ENCODE assay signal across 8 cellular contexts in the genomic region with DNA sequence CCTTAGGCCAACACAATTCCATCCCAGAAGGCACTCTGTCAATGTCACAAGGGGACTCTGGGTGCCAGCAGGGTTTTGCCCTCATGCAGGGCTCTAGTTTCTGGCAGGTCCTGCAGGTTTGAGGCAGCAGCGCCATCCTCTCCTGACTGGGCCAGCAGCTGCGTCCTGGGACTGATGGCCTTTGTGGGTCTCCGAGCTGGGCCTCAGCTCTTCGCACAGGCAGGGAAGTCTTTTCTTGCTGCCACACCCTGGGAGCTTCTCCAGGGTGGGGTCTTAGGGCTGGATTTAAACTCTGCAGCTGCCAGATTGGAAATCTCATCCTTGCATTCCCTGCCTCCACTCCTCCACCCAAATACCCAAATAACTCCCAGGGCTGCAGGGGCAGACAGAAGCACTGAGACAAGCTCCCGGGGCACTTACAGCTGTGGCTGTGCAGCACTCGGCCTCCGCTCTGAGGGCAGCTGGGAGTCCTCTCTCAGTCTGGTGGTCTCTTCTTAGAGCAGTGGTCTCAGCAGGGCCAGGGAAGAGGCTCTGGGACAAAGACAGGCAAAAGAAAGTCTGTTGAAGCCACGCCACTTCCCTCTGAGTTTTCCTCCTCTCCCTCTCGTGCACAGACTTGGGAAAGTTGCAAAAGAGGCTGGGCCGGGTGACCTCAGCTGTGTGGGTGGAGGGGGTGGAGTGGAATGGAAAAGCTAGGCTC. TPM values are rescaled to one million over a fixed set of nuclear protein-coding genes. Genes with fewer than 3 reads are reported as not detected.
DNase-seq lines count a peak whose midpoint lies in the region; ATAC-seq, FAIRE-seq and TF ChIP-seq lines count a peak whose summit lies in the region.

TSS of gene RAB7B (minus strand) at position 563 of the 700 bp plus-strand sequence. CDS start 9,260 bp downstream, outside the sequence.

- peak within 1 kb of the TSS in 1 of 2 experiments; percentile 86 for H3K14ac ChIP-seq in mesenchymal stem cell (ENCODE audit: low read length in 2 of 2)

- no peak within 1 kb of the TSS for H2BK5ac ChIP-seq in mesenchymal stem cell (ENCODE audit: low read depth, low read length, poor library complexity, severe bottlenecking)

- peak within 1 kb of the TSS; percentile 90 for H4K91ac ChIP-seq in mesenchymal stem cell (ENCODE audit: low read length)

- H2AFZ ChIP-seq in mesenchymal stem cell (ENCODE audit: low read depth, low read length): peak within 1 kb of the TSS; percentile 87

- FAIRE-seq in urothelium cell line (lab: Jason Lieb, UNC): no peak

- no peaks in the 10 kb centered on the region for H3K36me3 Mint-ChIP-seq in activated CD4-positive, alpha-beta T cell treated with anti-CD3 and anti-CD28 coated beads, Interleukin-2, amount 10 ng/mL, durations not matched to agents 24 days and 14 days (ENCODE audit: low read depth)

- H3K27me3 ChIP-seq in dorsolateral prefrontal cortex (no peaks in the 10 kb centered on the region), mesenchymal stem cell (ENCODE audit: control insufficient read depth in 1 of 2, insufficient read depth in 1 of 2, low read length in 2 of 2) (no peaks in the 10 kb centered on the region)

- 72% methylated on average over 9 of the region's 10 CpGs for WGBS in mesenchymal stem cell

- H3K4me3 Mint-ChIP-seq in activated CD4-positive, alpha-beta T cell treated with anti-CD3 and anti-CD28 coated beads, Interleukin-2, amount 10 ng/mL, durations not matched to agents 24 days and 14 days: no peak within 1 kb of the TSS

- peak within 1 kb of the TSS; percentile 14 for H2AK5ac ChIP-seq in mesenchymal stem cell (ENCODE audit: low read length, severe bottlenecking)

- peak within 1 kb of the TSS in 49 of 59 donors; percentile 1 to 85 (median 61) for H3K27ac ChIP-seq in dorsolateral prefrontal cortex
- H3K27ac ChIP-seq in mesenchymal stem cell (ENCODE audit: low read length, poor library complexity, severe bottlenecking): peak within 1 kb of the TSS; percentile 19

- H3K9ac ChIP-seq in mesenchymal stem cell (ENCODE audit: low read length): peak within 1 kb of the TSS; percentile 87

- peak within 1 kb of the TSS; percentile 86 to 89 for H3K18ac ChIP-seq in mesenchymal stem cell (ENCODE audit: low read depth in 1 of 2, low read length in 2 of 2)

- H3K4ac ChIP-seq in mesenchymal stem cell (ENCODE audit: low read depth in 1 of 2, low read length in 2 of 2): peak within 1 kb of the TSS; percentile 82 to 83

- peaks cover 24% of the 10 kb centered on the region for H3K4me1 ChIP-seq in mesenchymal stem cell (ENCODE audit: control insufficient read depth, insufficient read depth, low read depth, low read length)

- intact Hi-C loops in activated CD4-positive, alpha-beta T cell treated with anti-CD3 and anti-CD28 coated beads, Interleukin-2, amount 10 ng/mL, durations not matched to agents 24 days and 14 days (cut with micrococcal nuclease): loop anchor here (5.0 kb wide), 1 partner anchor 474 kb away; no protein-coding TSS in a partner anchor
- intact Hi-C loops in dorsolateral prefrontal cortex (cut with DNase I): no loop called here

- H2BK12ac ChIP-seq in mesenchymal stem cell (ENCODE audit: low read length in 2 of 2): peak within 1 kb of the TSS; percentile 72 to 91

- no peak within 1 kb of the TSS for H2BK15ac ChIP-seq in mesenchymal stem cell (ENCODE audit: low read depth, poor library complexity, severe bottlenecking)

- peaks cover 0 to 3% of the 10 kb centered on the region in 2 experiments for H3K36me3 ChIP-seq in mesenchymal stem cell (ENCODE audit: control insufficient read depth in 1 of 2, insufficient read depth in 2 of 2, low read depth in 1 of 2, low read length in 2 of 2)

- H3K9me3 Mint-ChIP-seq in activated CD4-positive, alpha-beta T cell treated with anti-CD3 and anti-CD28 coated beads, Interleukin-2, amount 10 ng/mL, durations not matched to agents 24 days and 14 days: no peaks in the 10 kb centered on the region

- peaks cover 25% of the 10 kb centered on the region for H3K4me1 Mint-ChIP-seq in activated CD4-positive, alpha-beta T cell treated with anti-CD3 and anti-CD28 coated beads, Interleukin-2, amount 10 ng/mL, durations not matched to agents 24 days and 14 days

- peak within 1 kb of the TSS; percentile 26 for H3K4me2 ChIP-seq in mesenchymal stem cell (ENCODE audit: low read length, poor library complexity, severe bottlenecking)

- H4K8ac ChIP-seq in mesenchymal stem cell (ENCODE audit: low read length): peak within 1 kb of the TSS; percentile 84

- H3K27me3 Mint-ChIP-seq in activated CD4-positive, alpha-beta T cell treated with anti-CD3 and anti-CD28 coated beads, Interleukin-2, amount 10 ng/mL, durations not matched to agents 24 days and 14 days: peaks cover 13% of the 10 kb centered on the region

- H2BK120ac ChIP-seq in mesenchymal stem cell (ENCODE audit: low read depth, low read length): peak within 1 kb of the TSS; percentile 77

- no peak for ATAC-seq in HG03097 (IDR thresholded peaks at IDR 0.05; ENCODE audit: low FRiP score, unreplicated experiment)
- no peak for ATAC-seq in HG03432 (IDR thresholded peaks at IDR 0.05; ENCODE audit: unreplicated experiment)

- H3K4me3 ChIP-seq in dorsolateral prefrontal cortex: peak within 1 kb of the TSS in 22 of 59 donors; percentile 3 to 42 (median 22)
- peak within 1 kb of the TSS; percentile 16 to 78 for H3K4me3 ChIP-seq in mesenchymal stem cell (ENCODE audit: insufficient read depth in 1 of 2, low read depth in 1 of 2, low read length in 2 of 2)

- no peaks in the 10 kb centered on the region for H3K9me3 ChIP-seq in mesenchymal stem cell (ENCODE audit: control insufficient read depth, low read length)

- no peaks in the 10 kb centered on the region for H3K79me1 ChIP-seq in mesenchymal stem cell (replicated peaks; ENCODE audit: low read length, poor library complexity, severe bottlenecking)

- peak within 1 kb of the TSS in 1 of 2 experiments; percentile 43 for H3K23ac ChIP-seq in mesenchymal stem cell (ENCODE audit: low read length in 2 of 2)

- H3K27ac Mint-ChIP-seq in activated CD4-positive, alpha-beta T cell treated with anti-CD3 and anti-CD28 coated beads, Interleukin-2, amount 10 ng/mL, durations not matched to agents 24 days and 14 days: peak within 1 kb of the TSS; percentile 1

- no peak for DNase-seq in activated CD4-positive, alpha-beta T cell treated with anti-CD3 and anti-CD28 coated beads, Interleukin-2, amount 10 ng/mL, durations not matched to agents 24 days and 14 days
- no peak for DNase-seq in activated CD4-positive, alpha-beta T cell treated with anti-CD3 and anti-CD28 coated beads for 48 hours
- DNase-seq in dorsolateral prefrontal cortex (peak in 3 of 10 donors; percentile 55 to 70 (median 64)), mesenchymal stem cell (peak; percentile 83), urothelium cell line (ENCODE audit: low spot score) (peak; percentile 68), NAMALWA (ENCODE audit: low spot score) (no peak)

- TF ChIP-seq CTCF in dorsolateral prefrontal cortex (IDR thresholded peaks at IDR 0.05 in 54 of 56, conservative IDR thresholded peaks at IDR 0.05 in 2 of 56; ENCODE audit: low read depth in 1 of 56, partially characterized antibody in 56 of 56): no peak

RNA-seq across cellular contexts. Expression of gene RAB7B, which starts in this region (rescaled TPM):
- total RNA-seq in activated CD4-positive, alpha-beta T cell treated with anti-CD3 and anti-CD28 coated beads, Interleukin-2, amount 10 ng/mL, durations not matched to agents 24 days and 14 days: not detected in 2 replicates
- 1 to 10 TPM in 103 of 120 experiments, under 1 TPM in 17; 0.43 to 6.5 (median 2.0) TPM for total RNA-seq in dorsolateral prefrontal cortex
- polyA plus RNA-seq in mesenchymal stem cell (2013, experiment 1 of 2): 2.5 TPM
- 2.5 TPM for polyA plus RNA-seq in mesenchymal stem cell (2013, experiment 2 of 2)

Comparison
In these comparisons a context has a peak if more than half of its experiments do, and no peak if none do; other contexts are left out.
1. DNase-seq: peak in mesenchymal stem cell (single experiment) and urothelium cell line (single experiment); none in activated CD4-positive, alpha-beta T cell treated with anti-CD3 and anti-CD28 coated beads, Interleukin-2, amount 10 ng/mL, durations not matched to agents 24 days and 14 days (single experiment), activated CD4-positive, alpha-beta T cell treated with anti-CD3 and anti-CD28 coated beads for 48 hours (single experiment) and NAMALWA (single experiment).